ENCODE assay signal across 20 cellular contexts in the genomic region with DNA sequence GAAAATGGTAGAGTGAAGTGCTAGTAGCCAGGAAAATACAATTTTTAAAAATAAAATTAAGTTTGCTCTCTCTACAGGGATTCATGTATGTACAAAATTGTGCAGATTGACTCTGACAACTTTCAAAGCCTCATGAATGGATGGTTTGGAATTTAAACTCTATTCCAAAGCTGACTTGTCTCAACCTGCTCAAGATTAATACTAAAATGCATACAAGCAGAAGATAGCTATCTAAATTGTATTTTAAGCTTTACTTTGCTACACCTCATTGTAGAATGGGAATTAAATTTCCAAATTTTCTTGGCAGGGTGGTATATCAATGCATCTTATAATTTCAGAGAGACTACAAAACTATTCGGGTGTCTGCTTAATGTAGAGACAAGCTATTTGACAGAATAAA.
"Had no signal": no experiment of that assay in that cellular context is flagged by ENCODE, and none has a peak within 500 bp of the region (broad histone marks: within the 10 kb centered on the region; RNA-seq: fewer than 3 reads in every experiment).

No MANE protein-coding gene starts in this region.

- H3K27ac ChIP-seq: HL-60 had no signal

- DNase-seq: Karpas-422, KG1, MM.1S, NCI-H1092 treated with DMSO at 0.1 percent for 48 hours, NCI-H1436, NCI-H187, NCI-H2029, NCI-H2081 treated with DMSO at 0.1 percent for 48 hours, NCI-H2171, NCI-H226, NCI-H446, NCI-H510A, NCI-H524 treated with DMSO at 0.1 percent for 48 hours, NCI-H69, NCI-H774, RPMI8226, SHP77, SW 1271, T-cell had no signal

- ATAC-seq: T-cell had no signal
